In genomic region chr10:5944389-5945202, GRCh38 we compare ENCODE assay signal across 9 cellular contexts. TPM values are rescaled to one million over a fixed set of nuclear protein-coding genes. Genes with fewer than 3 reads are reported as not detected.
DNase-seq lines count a peak whose midpoint lies in the region; ATAC-seq and TF ChIP-seq lines count a peak whose summit lies in the region.
"Had no signal": no experiment of that assay in that cellular context is flagged by ENCODE, and none has a peak within 500 bp of the region (broad histone marks: within the 10 kb centered on the region; RNA-seq: fewer than 3 reads in every experiment).

No MANE protein-coding gene starts in this region.

- peak overlapping the region; percentile 67 for H3K27ac Mint-ChIP-seq in endodermal cell
- H3K27ac Mint-ChIP-seq: naive B cell had no signal

- H3K27me3 ChIP-seq in ACC112 (ENCODE audit: insufficient read depth, low read length) (no peaks in the 10 kb centered on the region), endodermal cell (ENCODE audit: control insufficient read depth, insufficient read depth, low read length, poor library complexity, severe bottlenecking) (no peaks in the 10 kb centered on the region), mucosa of stomach (ENCODE audit: control insufficient read depth, insufficient read depth, low read length) (no peaks in the 10 kb centered on the region)

- H3K9ac ChIP-seq in endodermal cell (ENCODE audit: extremely low read depth, low read length, poor library complexity, severe bottlenecking) = no peak overlapping the region
- H3K9ac ChIP-seq in mucosa of stomach (ENCODE audit: low read length) = peak overlapping the region; percentile 51

- H3K4me3 Mint-ChIP-seq in endodermal cell = no peak overlapping the region

- H3K36me3 Mint-ChIP-seq in endodermal cell (ENCODE audit: low read depth) = no peaks in the 10 kb centered on the region
- H3K36me3 Mint-ChIP-seq: naive B cell had no signal

- peak overlapping the region; percentile 96 for H3K27ac ChIP-seq in ACC112 (ENCODE audit: low read depth, low read length)
- no peak overlapping the region for H3K27ac ChIP-seq in endodermal cell (ENCODE audit: low read depth, low read length)

- H3K27me3 Mint-ChIP-seq in endodermal cell (ENCODE audit: insufficient read depth) = no peaks in the 10 kb centered on the region
- H3K27me3 Mint-ChIP-seq: naive B cell had no signal

- DNase-seq in NCI-H146 treated with DMSO at 0.1 percent for 48 hours (lab: John Stamatoyannopoulos, UW; ENCODE audit: unreplicated experiment) (peak; percentile 81), endodermal cell (no peak), 8988T (no peak), UCSD-AML1 (lab: John Stamatoyannopoulos, UW; ENCODE audit: unreplicated experiment) (no peak)
- no peak for DNase-seq in activated CD4-positive, alpha-beta T cell treated with anti-CD3 and anti-CD28 coated beads for 4 hours
- DNase-seq: naive B cell had no signal

- no peaks in the 10 kb centered on the region for H3K9me3 Mint-ChIP-seq in endodermal cell
- H3K9me3 Mint-ChIP-seq: naive B cell had no signal

- H3K4me3 ChIP-seq in ACC112 (ENCODE audit: low read depth, low read length) = peak overlapping the region; percentile 61
- no peak overlapping the region for H3K4me3 ChIP-seq in endodermal cell (ENCODE audit: low read length)
- H3K4me3 ChIP-seq in mucosa of stomach (ENCODE audit: low read length) = no peak overlapping the region

- H3K4me1 Mint-ChIP-seq in endodermal cell = peaks cover 16% of the 10 kb centered on the region

- no peaks in the 10 kb centered on the region for H3K9me3 ChIP-seq in endodermal cell (ENCODE audit: control insufficient read depth, low read length)
- H3K9me3 ChIP-seq in mucosa of stomach (ENCODE audit: control insufficient read depth, low read length) = no peaks in the 10 kb centered on the region

- H2AFZ ChIP-seq in ACC112 (ENCODE audit: low read length, unreplicated experiment) = peak overlapping the region; percentile 0

- WGBS in endodermal cell (ENCODE audit: insufficient coverage in 1 of 2, insufficient read length in 1 of 2), 2 experiments = 78% methylated on average over 4 to 7 of the region's 7 CpGs

- H3K4me1 ChIP-seq in ACC112 (ENCODE audit: control insufficient read depth, insufficient read depth, low read length, unreplicated experiment) = peaks cover 29% of the 10 kb centered on the region
- no peaks in the 10 kb centered on the region for H3K4me1 ChIP-seq in endodermal cell (ENCODE audit: control insufficient read depth, insufficient read depth, low read length)
- H3K4me1 ChIP-seq in mucosa of stomach (ENCODE audit: control insufficient read depth, insufficient read depth, low read length) = peaks cover 31% of the 10 kb centered on the region

- no peaks in the 10 kb centered on the region for H3K79me2 ChIP-seq in ACC112 (ENCODE audit: control insufficient read depth, insufficient read depth, low read length, unreplicated experiment)

- TF ChIP-seq CTCF in endodermal cell (conservative IDR thresholded peaks at IDR 0.05) = no peak

- no peak for ATAC-seq in HG02852 (IDR thresholded peaks at IDR 0.05; ENCODE audit: unreplicated experiment)

- H3K36me3 ChIP-seq in ACC112 (ENCODE audit: insufficient read depth, low read length) (no peaks in the 10 kb centered on the region), endodermal cell (ENCODE audit: control insufficient read depth, insufficient read depth, low read length) (no peaks in the 10 kb centered on the region), mucosa of stomach (ENCODE audit: control insufficient read depth, insufficient read depth, low read length) (no peaks in the 10 kb centered on the region)

RNA-seq across cellular contexts. Expression of gene IL15RA, which starts 32.7 kb away (rescaled TPM):
- total RNA-seq in endodermal cell = under 1 TPM; 0.35 to 0.37 TPM
- polyA plus RNA-seq in endodermal cell (2013, experiment 1 of 2) = not detected
- not detected for polyA plus RNA-seq in endodermal cell (2013, experiment 2 of 2)

RNA-seq across cellular contexts. Expression of gene FBH1, which starts 54.6 kb away (rescaled TPM):
- total RNA-seq in endodermal cell = 10 to 100 TPM; 61.1 to 71.6 TPM
- 43.3 TPM for polyA plus RNA-seq in endodermal cell (2013, experiment 1 of 2)
- 42.8 TPM for polyA plus RNA-seq in endodermal cell (2013, experiment 2 of 2)

RNA-seq across cellular contexts. Expression of gene ANKRD16, which starts 54.9 kb away (rescaled TPM):
- total RNA-seq in endodermal cell = 10 to 100 TPM; 12.5 to 13.0 TPM
- 9.0 TPM for polyA plus RNA-seq in endodermal cell (2013, experiment 1 of 2)
- 9.4 TPM for polyA plus RNA-seq in endodermal cell (2013, experiment 2 of 2)
